In genomic region chr11:118766035-118766434, GRCh38 we compare ENCODE assay signal across 19 cellular contexts. TPM values are rescaled to one million over a fixed set of nuclear protein-coding genes. Genes with fewer than 3 reads are reported as not detected.
DNase-seq lines count a peak whose midpoint lies in the region; ATAC-seq, FAIRE-seq and TF ChIP-seq lines count a peak whose summit lies in the region.
"Had no signal": no experiment of that assay in that cellular context is flagged by ENCODE, and none has a peak within 500 bp of the region (broad histone marks: within the 10 kb centered on the region; RNA-seq: fewer than 3 reads in every experiment).

No MANE protein-coding gene starts in this region.

- peaks cover 11 to 64% of the 10 kb centered on the region in 2 experiments for H3K36me3 ChIP-seq in HepG2 (replicated peaks in 1 of 2; ENCODE audit: control insufficient read depth in 1 of 2, insufficient read depth in 2 of 2, low read length in 2 of 2)
- peaks cover 14 to 58% (median 22%) of the 10 kb centered on the region in 4 donors for H3K36me3 ChIP-seq in right lobe of liver
- peaks cover 28 to 84% of the 10 kb centered on the region in 2 experiments for H3K36me3 ChIP-seq in HEK293 (ENCODE audit: control insufficient read depth in 2 of 2, insufficient read depth in 1 of 2, low read length in 2 of 2)
- peaks cover 81% of the 10 kb centered on the region for H3K36me3 ChIP-seq in K562 (ENCODE audit: control insufficient read depth, insufficient read depth, low read length)
- H3K36me3 ChIP-seq in small intestine (ENCODE audit: control insufficient read depth in 2 of 2, insufficient read depth in 2 of 2, low read length in 2 of 2): peaks cover 4 to 9% of the 10 kb centered on the region in 2 donors

- H3K9ac ChIP-seq in HepG2 (ENCODE audit: insufficient read depth, low read depth, low read length) (no peak overlapping the region), K562 (ENCODE audit: insufficient read depth in 1 of 2, low read depth in 2 of 2, low read length in 2 of 2) (no peak overlapping the region)

- H3K9me3 ChIP-seq in HepG2 (ENCODE audit: low read length): no peaks in the 10 kb centered on the region
- H3K9me3 ChIP-seq in right lobe of liver: no peaks in the 10 kb centered on the region
- no peaks in the 10 kb centered on the region for H3K9me3 ChIP-seq in HEK293 (ENCODE audit: control insufficient read depth, insufficient read depth, low read depth, low read length)
- H3K9me3 ChIP-seq in K562 (replicated peaks; ENCODE audit: control insufficient read depth, insufficient read depth, low read depth, low read length): 0 out of 2 replicates have a peak, but pooled peaks cover 2% of the 10 kb centered on the region
- H3K9me3 ChIP-seq in small intestine (ENCODE audit: control insufficient read depth, low read depth): no peaks in the 10 kb centered on the region

- no peak for DNase-seq in HepG2 (ENCODE audit: low spot score)
- no peak for DNase-seq in right lobe of liver
- DNase-seq in K562 (ENCODE audit: extremely low read depth in 1 of 4, low spot score in 3 of 4): no peak
- no peak for DNase-seq in small intestine
- no peak for DNase-seq in NCI-H1092 (lab: John Stamatoyannopoulos, UW)
- DNase-seq: C1 segment of cervical spinal cord; CD4-positive, CD25-positive, alpha-beta regulatory T cell; CD8-positive, alpha-beta memory T cell; DMS 273 treated with DMSO at 0.1 percent for 48 hours; DMS79; EL; GDM1; H9; HFFc6 had no signal

- TF ChIP-seq RAD21 in HepG2 (CRISPR knock-in tag; IDR thresholded peaks at IDR 0.05): no peak
- no peak for TF ChIP-seq RAD21 in K562 (CRISPR knock-in tag; conservative IDR thresholded peaks at IDR 0.05 in 1 of 2, IDR thresholded peaks at IDR 0.05 in 1 of 2)

- FAIRE-seq in HepG2 (lab: Jason Lieb, UNC): no peak
- no peak for FAIRE-seq in K562 (lab: Jason Lieb, UNC)
- FAIRE-seq in small intestine (lab: Jason Lieb, UNC): no peak
- FAIRE-seq: D721Med, GM12878 had no signal

- H3K4me2 ChIP-seq in HepG2 (ENCODE audit: low read depth, low read length) (no peak overlapping the region), K562 (ENCODE audit: insufficient read depth, low read length) (no peak overlapping the region)
- H3K4me2 ChIP-seq: GM23338 had no signal

- H3K9me1 ChIP-seq in K562 (ENCODE audit: control insufficient read depth, insufficient read depth, low read length): no peaks in the 10 kb centered on the region

- CTCF ChIA-PET in HepG2 (lab: Yijun Ruan, JAX; ENCODE audit: low intra/inter-chr PET ratio, low total read pairs) (no interaction called here), HEK293 (lab: Yijun Ruan, JAX) (interaction anchor here (1.3 kb wide), 1 partner anchor 76 kb away, joined by 7 read pairs; no protein-coding TSS in a partner anchor), K562 (lab: Yijun Ruan, JAX; ENCODE audit: low intra/inter-chr PET ratio) (no interaction called here)

- no peaks in the 10 kb centered on the region for H3K27me3 ChIP-seq in HepG2 (ENCODE audit: control insufficient read depth in 1 of 2, insufficient read depth in 2 of 2, low read length in 2 of 2)
- H3K27me3 ChIP-seq in right lobe of liver: no peaks in the 10 kb centered on the region
- no peaks in the 10 kb centered on the region for H3K27me3 ChIP-seq in K562 (ENCODE audit: control insufficient read depth in 2 of 2, insufficient read depth in 2 of 2, low read length in 2 of 2)
- no peaks in the 10 kb centered on the region for H3K27me3 ChIP-seq in small intestine (ENCODE audit: control insufficient read depth in 2 of 2, insufficient read depth in 2 of 2, low read length in 2 of 2)

- no peak for TF ChIP-seq CTCF in HepG2 (CRISPR knock-in tag; IDR thresholded peaks at IDR 0.05)
- TF ChIP-seq CTCF in right lobe of liver (IDR thresholded peaks at IDR 0.05): no peak
- no peak for TF ChIP-seq CTCF in HEK293 (tag by site-specific recombination; IDR thresholded peaks at IDR 0.05)
- TF ChIP-seq CTCF in K562 (IDR thresholded peaks at IDR 0.05 in 2 of 3, conservative IDR thresholded peaks at IDR 0.05 in 1 of 3; ENCODE audit: insufficient read depth in 2 of 3, low read depth in 1 of 3, low read length in 3 of 3): no peak

- no peak overlapping the region for H2AFZ ChIP-seq in HepG2 (ENCODE audit: low read length)
- H2AFZ ChIP-seq in K562 (ENCODE audit: low read depth, low read length): no peak overlapping the region
- H2AFZ ChIP-seq: GM23338 had no signal

- H3K4me1 ChIP-seq in HepG2 (ENCODE audit: insufficient read depth, low read length): peaks cover 28% of the 10 kb centered on the region
- peaks cover 0 to 35% (median 13%) of the 10 kb centered on the region in 4 donors for H3K4me1 ChIP-seq in right lobe of liver
- H3K4me1 ChIP-seq in HEK293 (ENCODE audit: control insufficient read depth, insufficient read depth, low read length): no peaks in the 10 kb centered on the region
- H3K4me1 ChIP-seq in K562 (replicated peaks in 1 of 2; ENCODE audit: control insufficient read depth in 2 of 2, insufficient read depth in 2 of 2, low read length in 2 of 2): 0 out of 5 replicates have a peak, but pooled peaks cover 0 to 4% of the 10 kb centered on the region in 2 experiments
- H3K4me1 ChIP-seq in small intestine (ENCODE audit: control insufficient read depth in 2 of 2, insufficient read depth in 1 of 2, low read depth in 1 of 2, low read length in 1 of 2): peaks cover 0 to 7% of the 10 kb centered on the region in 2 donors

- TF ChIP-seq POLR2A in HepG2 (IDR thresholded peaks at IDR 0.05; ENCODE audit: insufficient read depth in 1 of 2, low read depth in 2 of 2, low read length in 2 of 2) (no peak), right lobe of liver (IDR thresholded peaks at IDR 0.05) (no peak), K562 (conservative IDR thresholded peaks at IDR 0.05) (no peak)

- intact Hi-C loops in HepG2 (cut with micrococcal nuclease; ENCODE audit: unreplicated experiment): no loop called here
- intact Hi-C loops in right lobe of liver (cut with DNase I): no loop called here
- intact Hi-C loops in K562 (cut with micrococcal nuclease): no loop called here

- no TSS peak for BruUV-seq in HepG2 (replicated peaks; lab: Mats Ljungman, UMichigan)
- BruUV-seq in K562 (replicated peaks; lab: Mats Ljungman, UMichigan): no TSS peak

- in situ Hi-C loops in HepG2 (cut with HindIII; ENCODE audit: extremely low pct_ligation_motif_present, low pct_unique_long_range_greater_than_20kb) (no loop called here), K562 (cut with MboI) (no loop called here)

- WGBS in HepG2 (ENCODE audit: low lambda C conversion rate): 94% methylated on average over 4 of the region's 4 CpGs
- 80% methylated on average over 3 of the region's 4 CpGs for whole genome bisulfite sequencing in right lobe of liver (ENCODE audit: insufficient coverage, low coverage, low lambda C conversion rate, missing lambda C conversion rate)
- WGBS in K562 (ENCODE audit: insufficient coverage, low coverage, missing lambda C conversion rate): 98% methylated on average over 4 of the region's 4 CpGs
- 92 to 94% (median 92%) methylated on average over 4 of the region's 4 CpGs for WGBS in small intestine, 3 donors

- H3K79me2 ChIP-seq in HepG2 (ENCODE audit: insufficient read depth, low read length) (peaks cover 29% of the 10 kb centered on the region), K562 (ENCODE audit: control insufficient read depth, insufficient read depth, low read length) (peaks cover 43% of the 10 kb centered on the region)

- H3K27ac ChIP-seq in HepG2 (ENCODE audit: extremely low read length, insufficient read depth, low read length): no peak overlapping the region
- no peak overlapping the region for H3K27ac ChIP-seq in right lobe of liver
- no peak overlapping the region for H3K27ac ChIP-seq in HEK293 (ENCODE audit: extremely low read depth, low read depth, low read length)
- H3K27ac ChIP-seq in K562 (ENCODE audit: extremely low read depth, low read depth, low read length): no peak overlapping the region
- no peak overlapping the region for H3K27ac ChIP-seq in small intestine (ENCODE audit: low read depth in 1 of 2, low read length in 1 of 2)

- no peak overlapping the region for H3K4me3 ChIP-seq in HepG2 (replicated peaks in 1 of 3; ENCODE audit: insufficient read depth in 1 of 3, low read depth in 2 of 3, low read length in 3 of 3)
- H3K4me3 ChIP-seq in right lobe of liver: no peak overlapping the region
- H3K4me3 ChIP-seq in HEK293 (ENCODE audit: low read depth, low read length): no peak overlapping the region
- no peak overlapping the region for H3K4me3 ChIP-seq in K562
- H3K4me3 ChIP-seq in small intestine (ENCODE audit: low read depth in 1 of 2, low read length in 2 of 2): no peak overlapping the region
- H3K4me3 ChIP-seq: GM12878, GM23338 had no signal

- TF ChIP-seq EP300 in HepG2 (IDR thresholded peaks at IDR 0.05; ENCODE audit: low read depth in 2 of 2, low read length in 2 of 2): no peak
- no peak for TF ChIP-seq EP300 in HepG2 (CRISPR knock-in tag; IDR thresholded peaks at IDR 0.05; ENCODE audit: borderline replicate concordance)
- no peak for TF ChIP-seq EP300 in K562 (IDR thresholded peaks at IDR 0.05; ENCODE audit: low read length)

- ATAC-seq in HepG2 (no peak), right lobe of liver (no peak), K562 (no peak), GM18907 (IDR thresholded peaks at IDR 0.05; ENCODE audit: unreplicated experiment) (no peak)
- ATAC-seq: GM12878 had no signal

- H4K20me1 ChIP-seq in HepG2 (ENCODE audit: insufficient read depth, low read length): peaks cover 9% of the 10 kb centered on the region; the same call in 1 of the 2 replicates
- no peaks in the 10 kb centered on the region for H4K20me1 ChIP-seq in K562 (replicated peaks; ENCODE audit: control insufficient read depth, insufficient read depth, low read length)

- POLR2A ChIA-PET in HepG2 (lab: Yijun Ruan, JAX) (interaction anchor here (1.4 kb wide), 1 partner anchor 25 kb away, joined by 3 read pairs; the partner anchor contains the start of gene DDX6), HEK293 (lab: Yijun Ruan, JAX) (no interaction called here), K562 (lab: Yijun Ruan, JAX) (interaction anchor here (0.7 to 1.1 kb wide), 3 partner anchors 9 to 24 kb away, joined by 3 read pairs; no protein-coding TSS in a partner anchor)

RNA-seq across cellular contexts. Expression of gene DDX6, which starts 24.9 kb away (rescaled TPM):
- 59.2 and 163 TPM in 2 replicates for total RNA-seq in HepG2 (2016; rRNA removed; fragmentation: Illumina TruSeq; extraction: Trizol)
- 12.6 and 14.7 TPM in 2 replicates for total RNA-seq in HepG2 (2016; cell fraction: cytosol; rRNA removed; fragmentation: Illumina TruSeq; extraction: Trizol; ENCODE audit: low read depth)
- total RNA-seq in HepG2 (2016; cell fraction: insoluble cytoplasmic fraction; rRNA removed; fragmentation: Illumina TruSeq; extraction: Trizol): 58.3 and 151 TPM in 2 replicates
- total RNA-seq in HepG2 (2016; cell fraction: membrane; rRNA removed; fragmentation: Illumina TruSeq; extraction: Trizol): 34.3 and 40.2 TPM in 2 replicates
- 62.2 and 69.3 TPM in 2 replicates for total RNA-seq in HepG2 (2016; cell fraction: nucleus; rRNA removed; fragmentation: Illumina TruSeq; extraction: Trizol)
- polyA plus RNA-seq in HepG2 (2011; rRNA removed): 20.9 and 21.1 TPM in 2 replicates
- polyA plus RNA-seq in HepG2 (2011; cell fraction: cytosol; rRNA removed): 7.3 and 13.0 TPM in 2 replicates
- polyA plus RNA-seq in HepG2 (2011; cell fraction: nucleus; rRNA removed): 9.5 and 13.1 TPM in 2 replicates
- 21.3 and 26.4 TPM in 2 replicates for polyA plus RNA-seq in HepG2 (2012)
- polyA plus RNA-seq in HepG2 (2016; cell fraction: cytosol; fragmentation: Illumina TruSeq; extraction: Trizol; ENCODE audit: low read depth): 5.1 and 5.3 TPM in 2 replicates
- 56.0 and 60.9 TPM in 2 replicates for polyA plus RNA-seq in HepG2 (2016; cell fraction: insoluble cytoplasmic fraction; fragmentation: Illumina TruSeq; extraction: Trizol; ENCODE audit: low read depth)
- polyA plus RNA-seq in HepG2 (2016; cell fraction: membrane; fragmentation: Illumina TruSeq; extraction: Trizol; ENCODE audit: low read depth): 16.2 and 18.5 TPM in 2 replicates
- 40.7 and 42.4 TPM in 2 replicates for polyA plus RNA-seq in HepG2 (2016; cell fraction: nucleus; fragmentation: Illumina TruSeq; extraction: Trizol; ENCODE audit: insufficient read depth, low read depth)
- 23.3 and 39.3 TPM in 2 replicates for polyA minus RNA-seq in HepG2 (2011; rRNA and poly(A)+ RNA removed; ENCODE audit: low replicate concordance)
- 44.4 and 65.0 TPM in 2 replicates for polyA minus RNA-seq in HepG2 (2011; cell fraction: cytosol; rRNA and poly(A)+ RNA removed)
- 69.1 and 80.8 TPM in 2 replicates for polyA minus RNA-seq in HepG2 (2011; cell fraction: nucleus; rRNA and poly(A)+ RNA removed)
- 10 to 100 TPM; 37.9 to 46.1 (median 43.3) TPM for total RNA-seq in right lobe of liver
- total RNA-seq in K562 (2011; cell fraction: chromatin; rRNA removed; ENCODE audit: low replicate concordance): 109 and 203 TPM in 2 replicates
- total RNA-seq in K562 (2011; cell fraction: nucleolus; rRNA removed): 59.6 and 63.2 TPM in 2 replicates
- 92.8 and 138 TPM in 2 replicates for total RNA-seq in K562 (2011; cell fraction: nucleoplasm; rRNA removed)
- total RNA-seq in K562 (2014; rRNA removed): 37.5 and 37.7 TPM in 2 replicates
- total RNA-seq in K562 (2014; rRNA removed; fragmentation: Illumina TruSeq; extraction: Trizol): 76.6 and 85.4 TPM in 2 replicates
- 56.8 and 62.6 TPM in 2 replicates for total RNA-seq in K562 (2015; rRNA removed; fragmentation: Illumina TruSeq; extraction: Trizol)
- total RNA-seq in K562 (2021): 87.9 and 102 TPM in 2 replicates
- 55.3 and 65.6 TPM in 2 replicates for polyA plus RNA-seq in K562 (2011; rRNA removed)
- polyA plus RNA-seq in K562 (2011; cell fraction: cytosol; rRNA removed): 12.6 and 25.4 TPM in 2 replicates
- 16.3 and 23.1 TPM in 2 replicates for polyA plus RNA-seq in K562 (2011; cell fraction: nucleus; rRNA removed)
- 25.0 and 35.6 TPM in 2 replicates for polyA plus RNA-seq in K562 (2012)
- 54.3 and 58.2 TPM in 2 replicates for polyA plus RNA-seq in K562 (2014; fragmentation: Illumina TruSeq; extraction: Trizol)
- 10 to 100 TPM in 1 of 2 experiments, 1 to 10 TPM in 1; 10.0 to 15.5 TPM for polyA plus RNA-seq in K562 (2014; fragmentation: Nextera tagmentation; extraction: Ambion mirVana)
- polyA plus RNA-seq in K562 (2014; rRNA removed): 24.6 and 27.4 TPM in 2 replicates
- 261 and 264 TPM in 2 replicates for polyA minus RNA-seq in K562 (2011; rRNA and poly(A)+ RNA removed)
- 49.8 and 75.0 TPM in 2 replicates for polyA minus RNA-seq in K562 (2011; cell fraction: cytosol; rRNA and poly(A)+ RNA removed)
- polyA minus RNA-seq in K562 (2011; cell fraction: nucleus; rRNA and poly(A)+ RNA removed): 30.6 and 61.4 TPM in 2 replicates
- polyA plus RNA-seq in small intestine: 10 to 100 TPM; 16.1 to 26.4 (median 18.1) TPM

Comparison
In these comparisons a context has a peak if more than half of its experiments do, and no peak if none do; other contexts are left out.
1. Of the 241 proteins assayed by ChIP-seq in both HepG2 and K562: peak only in HepG2: none; only in K562: none; in both: ZNF121; in neither: 240.